35 cellular contexts compared by ENCODE assay signal in genomic region chr11:47433157-47433556, GRCh38. TPM values are rescaled to one million over a fixed set of nuclear protein-coding genes. Genes with fewer than 3 reads are reported as not detected.
DNase-seq lines count a peak whose midpoint lies in the region; ATAC-seq, FAIRE-seq and TF ChIP-seq lines count a peak whose summit lies in the region.
"Had no signal": no experiment of that assay in that cellular context is flagged by ENCODE, and none has a peak within 500 bp of the region (broad histone marks: within the 10 kb centered on the region; RNA-seq: fewer than 3 reads in every experiment).

No MANE protein-coding gene starts in this region.

- TF ChIP-seq CTCF in BJ (IDR thresholded peaks at IDR 0.05; ENCODE audit: insufficient read depth, low read depth, low read length): no peak
- TF ChIP-seq CTCF in H1 (IDR thresholded peaks at IDR 0.05; ENCODE audit: control extremely low read depth in 1 of 3, insufficient read depth in 1 of 3, low read depth in 1 of 3, low read length in 3 of 3): no peak
- no peak for TF ChIP-seq CTCF in spleen (IDR thresholded peaks at IDR 0.05 in 8 of 11, conservative IDR thresholded peaks at IDR 0.05 in 3 of 11)

- CTCF ChIA-PET in BJ (lab: Yijun Ruan, JAX): interaction anchor here (1.5 kb wide), 1 partner anchor 24 kb away, joined by 3 read pairs; the partner anchor contains the start of gene SLC39A13
- CTCF ChIA-PET in H1 (lab: Charles Lee; ENCODE audit: partially characterized antibody): interaction anchor here (1.0 to 1.4 kb wide), 2 partner anchors 20 to 54 kb away, joined by 3 read pairs; partner anchors contain the start of gene SPI1

- no peak for TF ChIP-seq POLR2A in H1 (IDR thresholded peaks at IDR 0.05; ENCODE audit: control extremely low read depth in 1 of 2, low read depth in 2 of 2, low read length in 2 of 2)
- no peak for TF ChIP-seq POLR2A in spleen (IDR thresholded peaks at IDR 0.05)

- H3K9me3 ChIP-seq in MG63 (no peaks in the 10 kb centered on the region), H1 (ENCODE audit: insufficient read depth in 2 of 2, low read depth in 1 of 2, low read length in 1 of 2) (no peaks in the 10 kb centered on the region), neuronal stem cell (replicated peaks in 1 of 2; ENCODE audit: control insufficient read depth in 2 of 2, insufficient read depth in 1 of 2, low read depth in 1 of 2, low read length in 2 of 2) (no peaks in the 10 kb centered on the region), spleen (peaks cover 0 to 3% (median 0%) of the 10 kb centered on the region in 8 donors)
- H3K9me3 ChIP-seq: colonic mucosa, HAP-1, left lung, prostate gland, sigmoid colon had no signal

- H2BK15ac ChIP-seq in H1 (ENCODE audit: low read length) (no peak overlapping the region), neuronal stem cell (ENCODE audit: low read length) (no peak overlapping the region)

- H3K4me1 ChIP-seq in H1 (replicated peaks in 1 of 4; ENCODE audit: control insufficient read depth in 3 of 4, insufficient read depth in 4 of 4, low read length in 3 of 4) (no peaks in the 10 kb centered on the region), neuronal stem cell (ENCODE audit: control insufficient read depth in 2 of 2, insufficient read depth in 1 of 2, low read depth in 1 of 2, low read length in 2 of 2) (peaks cover 2 to 9% of the 10 kb centered on the region in 2 donors), spleen (no peaks in the 10 kb centered on the region)
- H3K4me1 ChIP-seq: colonic mucosa, HAP-1, left lung, prostate gland had no signal

- TF ChIP-seq EP300 in H1 (IDR thresholded peaks at IDR 0.05; ENCODE audit: borderline replicate concordance in 1 of 2, low read depth in 2 of 2, low read length in 2 of 2): no peak

- FAIRE-seq in H1 (lab: Jason Lieb, UNC): no peak
- FAIRE-seq: bronchial epithelial cell, GM19239, islet of Langerhans had no signal

- H3K79me2 ChIP-seq in H1 (ENCODE audit: control insufficient read depth in 1 of 2, insufficient read depth in 2 of 2, low read length in 2 of 2): no peaks in the 10 kb centered on the region

- no peak overlapping the region for H2BK12ac ChIP-seq in H1 (ENCODE audit: low read depth, low read length)
- H2BK12ac ChIP-seq in neuronal stem cell (ENCODE audit: low read length): no peak overlapping the region

- 95% methylated on average over 3 of the region's 3 CpGs; no CpG with 5 or more reads in 1 of the 2 experiments for WGBS in H1 (ENCODE audit: extremely low coverage in 1 of 2, insufficient coverage in 1 of 2, insufficient read length in 1 of 2, insufficient replicate concordance in 2 of 2, low coverage in 1 of 2, low lambda C conversion rate in 2 of 2, missing lambda C conversion rate in 1 of 2), 2 experiments
- no CpG with 5 or more reads among the region's 3 CpGs for WGBS in neuronal stem cell (ENCODE audit: extremely low coverage in 2 of 2, insufficient read length in 2 of 2, insufficient replicate concordance in 1 of 2), 2 donors
- 87 to 95% (median 90%) methylated on average over 3 of the region's 3 CpGs for WGBS in spleen, 5 donors

- POLR2A ChIA-PET in BJ (lab: Charles Lee) (no interaction called here), H1 (lab: Charles Lee; ENCODE audit: partially characterized antibody) (interaction anchor here (1.3 kb wide), 1 partner anchor 16 kb away, joined by 7 read pairs; the partner anchor contains the start of gene RAPSN)

- no peak overlapping the region for H2AK5ac ChIP-seq in H1 (ENCODE audit: low read depth, low read length)
- H2AK5ac ChIP-seq in neuronal stem cell (ENCODE audit: low read depth, low read length): no peak overlapping the region

- H4K20me1 ChIP-seq in H1 (replicated peaks in 1 of 2; ENCODE audit: control insufficient read depth in 1 of 2, insufficient read depth in 2 of 2, low read length in 2 of 2): no peaks in the 10 kb centered on the region

- no peak overlapping the region for H4K91ac ChIP-seq in H1 (replicated peaks; ENCODE audit: insufficient read length, low read length)
- no peak overlapping the region for H4K91ac ChIP-seq in neuronal stem cell (ENCODE audit: low read depth, low read length, poor library complexity)

- H2AFZ ChIP-seq in H1 (ENCODE audit: low read length) (0 out of 2 replicates have a peak overlapping the region, but pooled peaks have one; percentile 7), neuronal stem cell (ENCODE audit: low read length) (peak overlapping the region; percentile 45)

- H3K9ac ChIP-seq in H1 (replicated peaks in 1 of 4; ENCODE audit: extremely low read depth in 1 of 4, low read depth in 3 of 4, low read length in 3 of 4) (no peak overlapping the region), neuronal stem cell (ENCODE audit: low read depth, low read length, poor library complexity) (no peak overlapping the region)

- peak; percentile 46 for DNase-seq in BJ (ENCODE audit: low read depth)
- peak; percentile 65 for DNase-seq in MG63
- no peak for DNase-seq in H1 (ENCODE audit: low read depth in 1 of 2, low spot score in 2 of 2)
- DNase-seq in neuronal stem cell (ENCODE audit: low spot score): no peak
- DNase-seq in left ventricle myocardium superior: no peak
- no peak for DNase-seq in amniotic stem cell (lab: John Stamatoyannopoulos, UW)
- DNase-seq in spleen: no peak
- no peak for DNase-seq in cerebellar cortex (ENCODE audit: low spot score)
- DNase-seq: activated CD4-positive, alpha-beta T cell treated with anti-CD3 and anti-CD28 coated beads, Interleukin-2, amount 50 U/mL, for 4 hours; activated naive CD4-positive, alpha-beta T cell; activated T-cell treated with anti-CD3 and anti-CD28 coated beads, Interleukin-2, amount 50 U/mL, for 48 hours; CD4-positive, CD25-positive, alpha-beta regulatory T cell; colonic mucosa; effector memory CD4-positive, alpha-beta T cell; left lung; mesenchymal stem cell; NCI-H1092; NCI-H187; NCI-H446 treated with DMSO at 0.1 percent for 48 hours; NCI-H774; nucleus accumbens; SHP77; sigmoid colon; stimulated activated naive CD4-positive, alpha-beta T cell; T-helper 2 cell had no signal

- H3K23ac ChIP-seq in H1 (ENCODE audit: insufficient read length) (no peak overlapping the region), neuronal stem cell (ENCODE audit: low read depth, low read length, poor library complexity) (no peak overlapping the region)

- H2BK120ac ChIP-seq in H1 (replicated peaks; ENCODE audit: low read depth, low read length) (no peak overlapping the region), neuronal stem cell (ENCODE audit: low read depth, low read length) (no peak overlapping the region)

- no peak for ATAC-seq in left ventricle myocardium superior
- ATAC-seq: activated CD4-positive, CD25-positive, alpha-beta regulatory T cell treated with anti-CD3 and anti-CD28 coated beads, Interleukin-2, amount 50 U/mL, for 24 hours; left lung; Panc1 had no signal

- H3K4me3 ChIP-seq in BJ (ENCODE audit: low read depth, low read length) (no peak overlapping the region), MG63 (no peak overlapping the region), H1 (ENCODE audit: extremely low read depth in 1 of 4, insufficient read depth in 2 of 4, low read depth in 3 of 4, low read length in 4 of 4) (no peak overlapping the region), neuronal stem cell (ENCODE audit: low read length in 2 of 2) (no peak overlapping the region), spleen (no peak overlapping the region)
- H3K4me3 ChIP-seq: colonic mucosa, HAP-1, left lung, prostate gland, sigmoid colon had no signal

- H4K8ac ChIP-seq in H1 (ENCODE audit: extremely low read depth, insufficient read depth, low read length): peak overlapping the region; percentile 68; the same call in 1 of the 2 replicates
- no peak overlapping the region for H4K8ac ChIP-seq in neuronal stem cell (ENCODE audit: low read depth, low read length)

- H3K79me1 ChIP-seq in H1 (ENCODE audit: low read depth, low read length): no peaks in the 10 kb centered on the region
- H3K79me1 ChIP-seq in neuronal stem cell (ENCODE audit: low read depth, low read length): no peaks in the 10 kb centered on the region

- H3K4me2 ChIP-seq in H1 (ENCODE audit: insufficient read depth in 1 of 2, low read depth in 2 of 2, low read length in 2 of 2): no peak overlapping the region
- H3K4me2 ChIP-seq in neuronal stem cell (ENCODE audit: insufficient read depth, low read length, poor library complexity, severe bottlenecking): no peak overlapping the region

- intact Hi-C loops in left ventricle myocardium superior (cut with micrococcal nuclease): no loop called here
- intact Hi-C loops in spleen (cut with DNase I; ENCODE audit: low total_unique reads): no loop called here

- H3K36me3 ChIP-seq in BJ (ENCODE audit: control insufficient read depth, insufficient read depth, low read length) (no peaks in the 10 kb centered on the region), MG63 (no peaks in the 10 kb centered on the region), H1 (ENCODE audit: control insufficient read depth in 2 of 4, insufficient read depth in 4 of 4, low read length in 3 of 4) (no peaks in the 10 kb centered on the region), neuronal stem cell (replicated peaks in 1 of 2; ENCODE audit: control insufficient read depth in 2 of 2, insufficient read depth in 2 of 2, low read length in 2 of 2) (no peaks in the 10 kb centered on the region), spleen (no peaks in the 10 kb centered on the region)
- H3K36me3 ChIP-seq: colonic mucosa, HAP-1, left lung, prostate gland, sigmoid colon had no signal

- H4K5ac ChIP-seq in H1 (ENCODE audit: insufficient read length, low read depth, low read length): no peak overlapping the region

- H3K27ac ChIP-seq in H1 (ENCODE audit: low read depth, low read length) (no peak overlapping the region), neuronal stem cell (replicated peaks; ENCODE audit: low read length) (no peak overlapping the region), spleen (no peak overlapping the region)
- H3K27ac ChIP-seq: colonic mucosa, epithelial cell of prostate, left lung, sigmoid colon had no signal

- no peak overlapping the region for H3K4ac ChIP-seq in H1 (replicated peaks; ENCODE audit: insufficient read length, low read depth, low read length)
- no peak overlapping the region for H3K4ac ChIP-seq in neuronal stem cell (ENCODE audit: low read length)

- no peaks in the 10 kb centered on the region for H3K27me3 ChIP-seq in BJ (ENCODE audit: control insufficient read depth, insufficient read depth, low read length)
- H3K27me3 ChIP-seq in MG63: no peaks in the 10 kb centered on the region
- H3K27me3 ChIP-seq in H1 (replicated peaks in 1 of 4; ENCODE audit: control insufficient read depth in 3 of 4, extremely low read depth in 1 of 4, insufficient read depth in 3 of 4, low read length in 3 of 4): no peaks in the 10 kb centered on the region
- H3K27me3 ChIP-seq in neuronal stem cell (ENCODE audit: control insufficient read depth in 3 of 3, insufficient read depth in 3 of 3, low read depth in 1 of 3, low read length in 3 of 3): no peaks in the 10 kb centered on the region
- H3K27me3 ChIP-seq in spleen (replicated peaks in 1 of 7): no peaks in the 10 kb centered on the region
- H3K27me3 ChIP-seq: colonic mucosa, left lung, sigmoid colon had no signal

- H2BK5ac ChIP-seq in H1 (ENCODE audit: low read depth, low read length): no peak overlapping the region
- no peak overlapping the region for H2BK5ac ChIP-seq in neuronal stem cell (ENCODE audit: low read length)

- H2BK20ac ChIP-seq in H1 (ENCODE audit: low read length): no peak overlapping the region

- no peaks in the 10 kb centered on the region for H3K23me2 ChIP-seq in H1 (ENCODE audit: low read depth, low read length)

- H3K56ac ChIP-seq in H1 (replicated peaks; ENCODE audit: insufficient read length, low read depth, low read length): no peak overlapping the region

- no peak for TF ChIP-seq RAD21 in H1 (IDR thresholded peaks at IDR 0.05 in 1 of 2, conservative IDR thresholded peaks at IDR 0.05 in 1 of 2; ENCODE audit: low read depth in 2 of 2, low read length in 2 of 2)

- no peak overlapping the region for H3K18ac ChIP-seq in H1 (ENCODE audit: extremely low read depth, low read length)
- no peak overlapping the region for H3K18ac ChIP-seq in neuronal stem cell (ENCODE audit: low read length)

- H3K14ac ChIP-seq in H1 (ENCODE audit: insufficient read length): no peak overlapping the region
- no peak overlapping the region for H3K14ac ChIP-seq in neuronal stem cell (ENCODE audit: low read length)

RNA-seq across cellular contexts. Expression of gene PSMC3, which starts 6.9 kb away (rescaled TPM):
- polyA plus RNA-seq in BJ (2011; rRNA removed) (187 and 191 TPM in 2 replicates), H1 (2011; rRNA removed) (105 and 114 TPM in 2 replicates), spleen (100 to 1,000 TPM in 1 of 3 donors, 10 to 100 TPM in 2; 64.3 to 105 (median 90.0) TPM)
- polyA minus RNA-seq in BJ (2011; rRNA and poly(A)+ RNA removed): 75.7 and 121 TPM in 2 replicates
- total RNA-seq in MG63 (2014; rRNA removed; shearing (Covaris generic); ENCODE audit: low replicate concordance): 147 and 165 TPM in 2 replicates
- 159 and 160 TPM in 2 replicates for total RNA-seq in H1 (2021; fragmentation: NEBNext Ultra II Directional; extraction: Animal tissue kit (Norgen Biotek cat#: 25700))
- 201 TPM for polyA plus RNA-seq in H1 (2011; cell fraction: cytosol; rRNA removed)
- polyA plus RNA-seq in H1 (2011; cell fraction: nucleus; rRNA removed): 110 TPM
- polyA plus RNA-seq in H1 (2012, experiment 1 of 2): 209 to 226 TPM (median 211 TPM) in 4 replicates
- 124 TPM for polyA plus RNA-seq in H1 (2012, experiment 2 of 2)
- polyA plus RNA-seq in H1 (2013, experiment 1 of 2): 82.6 TPM
- polyA plus RNA-seq in H1 (2013, experiment 2 of 2): 81.6 TPM
- 94.5 and 111 TPM in 2 replicates for polyA minus RNA-seq in H1 (2011; rRNA and poly(A)+ RNA removed)
- polyA minus RNA-seq in H1 (2011; cell fraction: cytosol; rRNA and poly(A)+ RNA removed): 65.4 TPM
- polyA minus RNA-seq in H1 (2011; cell fraction: nucleus; rRNA and poly(A)+ RNA removed): 50.5 TPM
- 74.9 TPM for polyA plus RNA-seq in neuronal stem cell (2013, experiment 1 of 2)
- 75.0 TPM for polyA plus RNA-seq in neuronal stem cell (2013, experiment 2 of 2)
- total RNA-seq in left ventricle myocardium superior (180 TPM), spleen (10 to 100 TPM; 59.7 to 80.8 (median 66.4) TPM)

RNA-seq across cellular contexts. Expression of gene RAPSN, which starts 15.8 kb away (rescaled TPM):
- polyA plus RNA-seq in BJ (2011; rRNA removed): 0.10 and 0.12 TPM in 2 replicates
- polyA minus RNA-seq in BJ (2011; rRNA and poly(A)+ RNA removed): 0.90 and 1.2 TPM in 2 replicates
- 0.16 TPM in 1 of 2 replicates, not detected in the other for total RNA-seq in MG63 (2014; rRNA removed; shearing (Covaris generic); ENCODE audit: low replicate concordance)
- total RNA-seq in H1 (2021; fragmentation: NEBNext Ultra II Directional; extraction: Animal tissue kit (Norgen Biotek cat#: 25700)): 0.34 TPM in 1 of 2 replicates, not detected in the other
- 0.05 and 0.06 TPM in 2 replicates for polyA plus RNA-seq in H1 (2011; rRNA removed)
- polyA plus RNA-seq in H1 (2011; cell fraction: cytosol; rRNA removed): 0.05 TPM
- 0.54 TPM for polyA plus RNA-seq in H1 (2011; cell fraction: nucleus; rRNA removed)
- polyA plus RNA-seq in H1 (2012, experiment 1 of 2): 0.11 TPM in 1 of 4 replicates, not detected in the others
- polyA plus RNA-seq in H1 (2012, experiment 2 of 2): not detected
- 0.71 TPM for polyA plus RNA-seq in H1 (2013, experiment 1 of 2)
- 0.29 TPM for polyA plus RNA-seq in H1 (2013, experiment 2 of 2)
- not detected in 2 replicates for polyA minus RNA-seq in H1 (2011; rRNA and poly(A)+ RNA removed)
- not detected for polyA minus RNA-seq in H1 (2011; cell fraction: cytosol; rRNA and poly(A)+ RNA removed)
- 0.60 TPM for polyA minus RNA-seq in H1 (2011; cell fraction: nucleus; rRNA and poly(A)+ RNA removed)
- not detected for polyA plus RNA-seq in neuronal stem cell (2013, experiment 1 of 2)
- 0.06 TPM for polyA plus RNA-seq in neuronal stem cell (2013, experiment 2 of 2)
- 6.3 TPM for total RNA-seq in left ventricle myocardium superior
- total RNA-seq in spleen: 1 to 10 TPM in 3 of 7 donors, under 1 TPM in 2, not detected in 2; 0.42 to 1.6 (median 1.2) TPM
- 1 to 10 TPM in 1 of 3 donors, under 1 TPM in 2; 0.53 to 1.5 (median 0.74) TPM for polyA plus RNA-seq in spleen
- total RNA-seq: A172, colonic mucosa, Daoy had no signal
- polyA plus RNA-seq: CD4-positive, CD25-positive, alpha-beta regulatory T cell had no signal

RNA-seq across cellular contexts. Expression of gene SLC39A13, which starts 24.8 kb away (rescaled TPM):
- polyA plus RNA-seq in BJ (2011; rRNA removed): 59.7 and 108 TPM in 2 replicates
- polyA minus RNA-seq in BJ (2011; rRNA and poly(A)+ RNA removed): 24.2 and 32.3 TPM in 2 replicates
- total RNA-seq in MG63 (2014; rRNA removed; shearing (Covaris generic); ENCODE audit: low replicate concordance): 34.0 and 51.1 TPM in 2 replicates
- 20.9 and 23.2 TPM in 2 replicates for total RNA-seq in H1 (2021; fragmentation: NEBNext Ultra II Directional; extraction: Animal tissue kit (Norgen Biotek cat#: 25700))
- polyA plus RNA-seq in H1 (2011; rRNA removed): 30.0 and 42.9 TPM in 2 replicates
- 37.3 TPM for polyA plus RNA-seq in H1 (2011; cell fraction: cytosol; rRNA removed)
- 134 TPM for polyA plus RNA-seq in H1 (2011; cell fraction: nucleus; rRNA removed)
- polyA plus RNA-seq in H1 (2012, experiment 1 of 2): 14.8 to 28.7 TPM (median 25.1 TPM) in 4 replicates
- polyA plus RNA-seq in H1 (2012, experiment 2 of 2): 18.9 TPM
- polyA plus RNA-seq in H1 (2013, experiment 1 of 2): 19.5 TPM
- 19.1 TPM for polyA plus RNA-seq in H1 (2013, experiment 2 of 2)
- polyA minus RNA-seq in H1 (2011; rRNA and poly(A)+ RNA removed): 8.9 and 9.6 TPM in 2 replicates
- polyA minus RNA-seq in H1 (2011; cell fraction: cytosol; rRNA and poly(A)+ RNA removed): 10.0 TPM
- polyA minus RNA-seq in H1 (2011; cell fraction: nucleus; rRNA and poly(A)+ RNA removed): 20.5 TPM
- polyA plus RNA-seq in neuronal stem cell (2013, experiment 1 of 2): 21.6 TPM
- polyA plus RNA-seq in neuronal stem cell (2013, experiment 2 of 2): 20.9 TPM
- 39.5 TPM for total RNA-seq in left ventricle myocardium superior
- 10 to 100 TPM; 26.3 to 48.4 (median 43.2) TPM for total RNA-seq in spleen
- 10 to 100 TPM; 21.7 to 40.2 (median 26.0) TPM for polyA plus RNA-seq in spleen

RNA-seq across cellular contexts. Expression of gene SPI1, which starts 54.8 kb away (rescaled TPM):
- polyA plus RNA-seq in BJ (2011; rRNA removed) (not detected in 2 replicates), H1 (2011; rRNA removed) (0.12 and 0.28 TPM in 2 replicates), spleen (100 to 1,000 TPM in 1 of 3 donors, 10 to 100 TPM in 2; 84.2 to 128 (median 91.8) TPM)
- polyA minus RNA-seq in BJ (2011; rRNA and poly(A)+ RNA removed): not detected in 2 replicates
- not detected in 2 replicates for total RNA-seq in MG63 (2014; rRNA removed; shearing (Covaris generic); ENCODE audit: low replicate concordance)
- total RNA-seq in H1 (2021; fragmentation: NEBNext Ultra II Directional; extraction: Animal tissue kit (Norgen Biotek cat#: 25700)): not detected in 2 replicates
- polyA plus RNA-seq in H1 (2011; cell fraction: cytosol; rRNA removed): 0.23 TPM
- polyA plus RNA-seq in H1 (2011; cell fraction: nucleus; rRNA removed): 0.27 TPM
- 0.20 to 0.33 TPM in 2 of 4 replicates, not detected in the others for polyA plus RNA-seq in H1 (2012, experiment 1 of 2)
- 0.21 TPM for polyA plus RNA-seq in H1 (2012, experiment 2 of 2)
- polyA plus RNA-seq in H1 (2013, experiment 1 of 2): 0.14 TPM
- 0.20 TPM for polyA plus RNA-seq in H1 (2013, experiment 2 of 2)
- polyA minus RNA-seq in H1 (2011; rRNA and poly(A)+ RNA removed): 0.60 TPM in 1 of 2 replicates, not detected in the other
- polyA minus RNA-seq in H1 (2011; cell fraction: cytosol; rRNA and poly(A)+ RNA removed): not detected
- polyA minus RNA-seq in H1 (2011; cell fraction: nucleus; rRNA and poly(A)+ RNA removed): not detected
- not detected for polyA plus RNA-seq in neuronal stem cell (2013, experiment 1 of 2)
- polyA plus RNA-seq in neuronal stem cell (2013, experiment 2 of 2): 0.03 TPM
- total RNA-seq in left ventricle myocardium superior (11.2 TPM), spleen (100 to 1,000 TPM in 6 of 7 donors, 10 to 100 TPM in 1; 95.7 to 366 (median 198) TPM)
- total RNA-seq: A172, bronchial epithelial cell, Daoy had no signal

Comparison
In these comparisons a context has a peak if more than half of its experiments do, and no peak if none do; other contexts are left out.
1. DNase-seq: peak in BJ (single experiment) and MG63 (single experiment); none in H1 (0 of 2), neuronal stem cell (single experiment), left ventricle myocardium superior (single experiment), amniotic stem cell (single experiment), spleen (single experiment) and cerebellar cortex (single experiment).